In the genomic region with DNA sequence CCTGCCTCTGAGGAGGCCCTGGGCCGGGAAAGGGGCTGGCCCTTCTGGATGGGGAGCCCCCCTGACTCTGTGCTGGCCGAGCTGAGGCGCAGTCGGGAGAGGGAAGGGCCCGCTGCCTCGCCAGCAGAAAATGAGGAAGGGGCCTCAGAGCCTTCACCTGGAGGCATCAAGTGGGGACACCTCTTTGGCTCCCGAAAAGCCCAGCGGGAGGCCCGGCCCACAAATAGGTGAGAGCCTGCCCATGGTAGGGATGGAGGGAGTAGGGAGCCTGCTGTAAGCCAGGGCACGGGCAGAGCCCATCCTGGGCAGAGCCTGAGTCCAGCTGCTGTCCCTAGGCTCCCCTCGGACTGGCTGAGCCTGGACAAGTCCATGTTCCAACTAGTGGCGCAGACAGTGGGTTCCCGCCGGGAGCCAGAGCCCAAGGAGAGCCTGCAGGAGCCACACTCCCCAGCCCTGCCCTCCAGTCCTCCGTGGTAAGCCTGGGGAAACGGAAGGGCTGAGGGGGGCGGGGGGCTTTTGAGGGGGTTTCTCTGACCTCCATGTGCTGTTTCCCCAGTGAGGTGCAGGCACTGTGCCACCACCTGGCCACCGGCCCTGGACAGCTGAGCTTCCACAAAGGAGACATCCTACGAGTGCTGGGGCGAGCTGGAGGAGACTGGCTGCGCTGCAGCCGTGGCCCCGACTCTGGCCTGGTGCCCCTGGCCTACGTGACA, we compare ENCODE assay signal across 18 cellular contexts. TPM values are rescaled to one million over a fixed set of nuclear protein-coding genes. Genes with fewer than 3 reads are reported as not detected.
DNase-seq lines count a peak whose midpoint lies in the region; ATAC-seq and TF ChIP-seq lines count a peak whose summit lies in the region.
"Had no signal": no experiment of that assay in that cellular context is flagged by ENCODE, and none has a peak within 500 bp of the region (broad histone marks: within the 10 kb centered on the region; RNA-seq: fewer than 3 reads in every experiment).

No MANE protein-coding gene starts in this region.

- no peak for TF ChIP-seq POLR2A in esophagus muscularis mucosa (IDR thresholded peaks at IDR 0.05; ENCODE audit: low read depth)

- H3K36me3 Mint-ChIP-seq in progenitor cell of endocrine pancreas (ENCODE audit: insufficient read depth): peaks cover 2% of the 10 kb centered on the region
- H3K36me3 Mint-ChIP-seq in natural killer cell treated with Interleukin-12 subunit alpha and Interleukin-12 subunit beta and Interleukin-15 and Interleukin-18, amount 100 ng/mL, for 72 hours: no peaks in the 10 kb centered on the region

- H3K4me1 ChIP-seq in esophagus muscularis mucosa: peaks cover 28 to 52% (median 48%) of the 10 kb centered on the region in 4 donors
- peaks cover 24 to 63% of the 10 kb centered on the region in 2 donors for H3K4me1 ChIP-seq in thoracic aorta (ENCODE audit: control insufficient read depth in 1 of 2, low read depth in 2 of 2)

- peak; percentile 37 for DNase-seq in activated CD8-positive, alpha-beta memory T cell treated with anti-CD3 and anti-CD28 coated beads, Interleukin-2, amount 50 U/mL, for 48 hours
- no peak for DNase-seq in activated CD8-positive, alpha-beta memory T cell treated with anti-CD3 and anti-CD28 coated beads, Interleukin-2, amount 50 U/mL, for 4 hours
- DNase-seq in esophagus muscularis mucosa (ENCODE audit: extremely low spot score) (no peak), progenitor cell of endocrine pancreas (ENCODE audit: low spot score, unreplicated experiment) (no peak), thoracic aorta (ENCODE audit: low spot score) (no peak), NCI-H1092 treated with DMSO at 0.1 percent for 48 hours (lab: John Stamatoyannopoulos, UW) (no peak)
- DNase-seq in natural killer cell treated with Interleukin-12 subunit alpha and Interleukin-12 subunit beta and Interleukin-15 and Interleukin-18, amount 100 ng/mL, for 72 hours (ENCODE audit: low spot score): no peak
- DNase-seq: MG63, NCI-H1105, NCI-H187 treated with DMSO at 0.1 percent for 48 hours, NCI-H2171, NCI-H774, PC-9, SHP77 treated with DMSO at 0.1 percent for 48 hours had no signal

- no peak overlapping the region for H3K4me3 Mint-ChIP-seq in progenitor cell of endocrine pancreas (ENCODE audit: low read depth)
- no peak overlapping the region for H3K4me3 Mint-ChIP-seq in natural killer cell treated with Interleukin-12 subunit alpha and Interleukin-12 subunit beta and Interleukin-15 and Interleukin-18, amount 100 ng/mL, for 72 hours

- peak overlapping the region; percentile 92 for H3K27ac Mint-ChIP-seq in progenitor cell of endocrine pancreas
- H3K27ac Mint-ChIP-seq in natural killer cell treated with Interleukin-12 subunit alpha and Interleukin-12 subunit beta and Interleukin-15 and Interleukin-18, amount 100 ng/mL, for 72 hours: no peak overlapping the region

- peak overlapping the region; percentile 41 to 82 (median 65) for H3K27ac ChIP-seq in esophagus muscularis mucosa (replicated peaks in 1 of 4)
- peak overlapping the region; percentile 43 to 80 for H3K27ac ChIP-seq in thoracic aorta
- H3K27ac ChIP-seq: 22Rv1; BLaER1 treated with 17β-estradiol and CSF1 and Interleukin-3, amounts not matched to agents 10 nM and 100 nM; PC-9 had no signal

- H3K4me1 Mint-ChIP-seq in progenitor cell of endocrine pancreas (ENCODE audit: low read depth): peaks cover 9% of the 10 kb centered on the region
- H3K4me1 Mint-ChIP-seq in natural killer cell treated with Interleukin-12 subunit alpha and Interleukin-12 subunit beta and Interleukin-15 and Interleukin-18, amount 100 ng/mL, for 72 hours (ENCODE audit: low read depth in 2 of 2): peaks cover 11 to 24% of the 10 kb centered on the region in 2 donors

- H3K27me3 ChIP-seq in esophagus muscularis mucosa (no peaks in the 10 kb centered on the region), thoracic aorta (replicated peaks; ENCODE audit: insufficient read depth) (no peaks in the 10 kb centered on the region)
- H3K27me3 ChIP-seq: BLaER1 treated with 17β-estradiol and CSF1 and Interleukin-3, amounts not matched to agents 10 nM and 100 nM; MG63 had no signal

- intact Hi-C loops in esophagus muscularis mucosa (cut with DNase I): loop anchor here (5.0 kb wide), 1 partner anchor 42 kb away; no protein-coding TSS in a partner anchor

- no peaks in the 10 kb centered on the region for H3K27me3 Mint-ChIP-seq in progenitor cell of endocrine pancreas
- H3K27me3 Mint-ChIP-seq in natural killer cell treated with Interleukin-12 subunit alpha and Interleukin-12 subunit beta and Interleukin-15 and Interleukin-18, amount 100 ng/mL, for 72 hours: no peaks in the 10 kb centered on the region

- H3K4me3 ChIP-seq in esophagus muscularis mucosa (no peak overlapping the region), thoracic aorta (no peak overlapping the region)
- H3K4me3 ChIP-seq: BLaER1 treated with 17β-estradiol and CSF1 and Interleukin-3, amounts not matched to agents 10 nM and 100 nM; MG63; PC-9 had no signal

- no peak for TF ChIP-seq EP300 in esophagus muscularis mucosa (IDR thresholded peaks at IDR 0.05)

- 72% methylated on average over 6 of the region's 24 CpGs for WGBS in esophagus muscularis mucosa

- H3K9me3 ChIP-seq in esophagus muscularis mucosa (no peaks in the 10 kb centered on the region), thoracic aorta (no peaks in the 10 kb centered on the region)
- H3K9me3 ChIP-seq: BLaER1 treated with 17β-estradiol and CSF1 and Interleukin-3, amounts not matched to agents 10 nM and 100 nM; MG63 had no signal

- H3K9me3 Mint-ChIP-seq in progenitor cell of endocrine pancreas (ENCODE audit: low read depth): no peaks in the 10 kb centered on the region
- no peaks in the 10 kb centered on the region for H3K9me3 Mint-ChIP-seq in natural killer cell treated with Interleukin-12 subunit alpha and Interleukin-12 subunit beta and Interleukin-15 and Interleukin-18, amount 100 ng/mL, for 72 hours

- no peak for ATAC-seq in thoracic aorta (ENCODE audit: insufficient number of reproducible peaks, low FRiP score, low read depth)
- ATAC-seq in natural killer cell treated with Interleukin-12 subunit alpha and Interleukin-12 subunit beta and Interleukin-15 and Interleukin-18, amount 100 ng/mL, for 72 hours: no peak
- no peak for ATAC-seq in GM19035 (IDR thresholded peaks at IDR 0.05; ENCODE audit: unreplicated experiment)

- H3K36me3 ChIP-seq in esophagus muscularis mucosa: peaks cover 44 to 71% (median 67%) of the 10 kb centered on the region in 4 donors
- H3K36me3 ChIP-seq in thoracic aorta: peaks cover 51% of the 10 kb centered on the region

- no peak for TF ChIP-seq CTCF in esophagus muscularis mucosa (IDR thresholded peaks at IDR 0.05)
- no peak for TF ChIP-seq CTCF in progenitor cell of endocrine pancreas (IDR thresholded peaks at IDR 0.05; ENCODE audit: unreplicated experiment)
- no peak for TF ChIP-seq CTCF in thoracic aorta (IDR thresholded peaks at IDR 0.05)

RNA-seq across cellular contexts. Expression of a gene that starts 44.3 kb away (rescaled TPM):
- total RNA-seq in esophagus muscularis mucosa: 10 to 100 TPM; 48.2 to 80.6 (median 63.4) TPM
- 62.3 and 63.2 TPM in 2 replicates for total RNA-seq in progenitor cell of endocrine pancreas
- total RNA-seq in thoracic aorta: 10 to 100 TPM; 64.5 to 69.9 TPM
- 10 to 100 TPM; 41.4 to 43.3 TPM for total RNA-seq in natural killer cell treated with Interleukin-12 subunit alpha and Interleukin-12 subunit beta and Interleukin-15 and Interleukin-18, amount 100 ng/mL, for 72 hours

RNA-seq across cellular contexts. Expression of a gene that starts 57.4 kb away (rescaled TPM):
- total RNA-seq in esophagus muscularis mucosa (1 to 10 TPM in 2 of 4 donors, not detected in 2; 1.4 to 2.2 TPM), progenitor cell of endocrine pancreas (3.1 and 4.2 TPM in 2 replicates), thoracic aorta (1 to 10 TPM; 2.2 to 9.9 TPM)
- 1 to 10 TPM; 7.0 to 8.8 TPM for total RNA-seq in natural killer cell treated with Interleukin-12 subunit alpha and Interleukin-12 subunit beta and Interleukin-15 and Interleukin-18, amount 100 ng/mL, for 72 hours
- total RNA-seq: NCI-H460 had no signal
